In the genomic region with DNA sequence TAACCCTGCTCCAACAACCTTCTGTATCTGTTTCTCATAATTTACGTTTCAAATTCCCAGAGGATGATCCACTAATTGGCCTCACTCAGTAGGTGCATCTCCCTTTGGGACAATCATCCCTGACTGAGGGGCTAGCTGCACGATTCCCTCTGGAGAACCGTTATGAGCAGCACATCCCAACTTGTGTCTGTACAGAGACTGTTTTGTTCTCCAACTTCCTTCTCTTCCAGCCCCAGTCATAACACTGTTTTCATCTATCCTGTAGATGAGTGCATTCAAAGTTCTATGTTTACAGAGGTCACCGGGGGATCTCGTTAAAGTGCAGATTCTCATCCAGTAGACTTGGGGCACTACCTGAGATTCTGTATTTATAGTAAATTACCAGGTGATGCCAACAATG, we compare ENCODE assay signal across 20 cellular contexts.
DNase-seq lines count a peak whose midpoint lies in the region; ATAC-seq and TF ChIP-seq lines count a peak whose summit lies in the region.
"Had no signal": no experiment of that assay in that cellular context is flagged by ENCODE, and none has a peak within 500 bp of the region (broad histone marks: within the 10 kb centered on the region; RNA-seq: fewer than 3 reads in every experiment).

No MANE protein-coding gene starts in this region.

- H3K4me3 Mint-ChIP-seq in activated CD4-positive, alpha-beta T cell treated with anti-CD3 and anti-CD28 coated beads, Interleukin-2, amount 10 ng/mL, durations not matched to agents 24 days and 14 days: no peak overlapping the region
- no peak overlapping the region for H3K4me3 Mint-ChIP-seq in activated CD4-positive, alpha-beta T cell treated with anti-CD3 and anti-CD28 coated beads, Interleukin-2, amount 10 ng/mL, durations not matched to agents 7 days and 5 days
- H3K4me3 Mint-ChIP-seq: B cell; GM23338; naive thymus-derived CD4-positive, alpha-beta T cell had no signal

- H3K27me3 ChIP-seq in RWPE2 (ENCODE audit: insufficient read depth, poor library complexity, severe bottlenecking) (no peaks in the 10 kb centered on the region), stomach smooth muscle (ENCODE audit: control insufficient read depth in 1 of 2, insufficient read depth in 2 of 2, low read length in 2 of 2) (no peaks in the 10 kb centered on the region)
- H3K27me3 ChIP-seq: colonic mucosa, pancreas had no signal

- CTCF ChIA-PET in activated CD4-positive, alpha-beta T cell treated with anti-CD3 and anti-CD28 coated beads, Interleukin-2, amount 10 ng/mL, durations not matched to agents 7 days and 5 days (lab: Charles Lee): interaction anchor here (1.1 kb wide), 1 partner anchor 10 kb away, joined by 3 read pairs; no protein-coding TSS in a partner anchor

- no peak overlapping the region for H3K9ac ChIP-seq in stomach smooth muscle (ENCODE audit: low read length in 2 of 2)
- H3K9ac ChIP-seq: SK-N-SH had no signal

- H3K9me3 Mint-ChIP-seq in activated CD4-positive, alpha-beta T cell treated with anti-CD3 and anti-CD28 coated beads, Interleukin-2, amount 10 ng/mL, durations not matched to agents 24 days and 14 days: no peaks in the 10 kb centered on the region
- H3K9me3 Mint-ChIP-seq in activated CD4-positive, alpha-beta T cell treated with anti-CD3 and anti-CD28 coated beads, Interleukin-2, amount 10 ng/mL, durations not matched to agents 7 days and 5 days: peaks cover 2% of the 10 kb centered on the region
- H3K9me3 Mint-ChIP-seq: GM23338 had no signal

- H3K27ac ChIP-seq in RWPE2 (ENCODE audit: poor library complexity, severe bottlenecking): peak overlapping the region; percentile 72
- peak overlapping the region; percentile 7 for H3K27ac ChIP-seq in stomach smooth muscle (ENCODE audit: low read length)
- H3K27ac ChIP-seq: colonic mucosa had no signal

- H3K36me3 ChIP-seq in RWPE2 (ENCODE audit: low read depth) (no peaks in the 10 kb centered on the region), stomach smooth muscle (ENCODE audit: control insufficient read depth in 2 of 2, insufficient read depth in 2 of 2, low read length in 2 of 2) (no peaks in the 10 kb centered on the region)
- H3K36me3 ChIP-seq: colonic mucosa, pancreas had no signal

- H3K4me1 ChIP-seq in RWPE2 (ENCODE audit: insufficient read depth, poor library complexity, severe bottlenecking): peaks cover 50% of the 10 kb centered on the region
- H3K4me1 ChIP-seq in stomach smooth muscle (ENCODE audit: control insufficient read depth, insufficient read depth, low read length): peaks cover 35% of the 10 kb centered on the region

- intact Hi-C loops in activated CD4-positive, alpha-beta T cell treated with anti-CD3 and anti-CD28 coated beads, Interleukin-2, amount 10 ng/mL, durations not matched to agents 24 days and 14 days (cut with micrococcal nuclease): loop anchor here (10.0 kb wide), 1 partner anchor 714 kb away; no protein-coding TSS in a partner anchor

- H3K27me3 Mint-ChIP-seq in activated CD4-positive, alpha-beta T cell treated with anti-CD3 and anti-CD28 coated beads, Interleukin-2, amount 10 ng/mL, durations not matched to agents 24 days and 14 days: no peaks in the 10 kb centered on the region
- no peaks in the 10 kb centered on the region for H3K27me3 Mint-ChIP-seq in activated CD4-positive, alpha-beta T cell treated with anti-CD3 and anti-CD28 coated beads, Interleukin-2, amount 10 ng/mL, durations not matched to agents 7 days and 5 days
- H3K27me3 Mint-ChIP-seq: B cell had no signal

- no peak for TF ChIP-seq CTCF in RWPE2 (IDR thresholded peaks at IDR 0.05; ENCODE audit: poor library complexity, severe bottlenecking)

- ATAC-seq in RWPE2 (ENCODE audit: low read depth) (no peak), GM18505 (IDR thresholded peaks at IDR 0.05; ENCODE audit: unreplicated experiment) (no peak), GM19395 (IDR thresholded peaks at IDR 0.05; ENCODE audit: unreplicated experiment) (no peak)
- ATAC-seq: GM23338; naive thymus-derived CD4-positive, alpha-beta T cell; pancreas had no signal

- H3K36me3 Mint-ChIP-seq in activated CD4-positive, alpha-beta T cell treated with anti-CD3 and anti-CD28 coated beads, Interleukin-2, amount 10 ng/mL, durations not matched to agents 24 days and 14 days (ENCODE audit: low read depth): no peaks in the 10 kb centered on the region
- peaks cover 3% of the 10 kb centered on the region for H3K36me3 Mint-ChIP-seq in activated CD4-positive, alpha-beta T cell treated with anti-CD3 and anti-CD28 coated beads, Interleukin-2, amount 10 ng/mL, durations not matched to agents 7 days and 5 days (ENCODE audit: low read depth)
- H3K36me3 Mint-ChIP-seq: naive thymus-derived CD4-positive, alpha-beta T cell had no signal

- H3K9me3 ChIP-seq in RWPE2 (ENCODE audit: severe bottlenecking) (no peaks in the 10 kb centered on the region), stomach smooth muscle (ENCODE audit: control insufficient read depth in 2 of 2, low read length in 2 of 2) (no peaks in the 10 kb centered on the region)
- H3K9me3 ChIP-seq: colonic mucosa, pancreas, SK-N-SH had no signal

- H3K4me3 ChIP-seq in RWPE2 (ENCODE audit: severe bottlenecking): no peak overlapping the region
- no peak overlapping the region for H3K4me3 ChIP-seq in stomach smooth muscle (ENCODE audit: low read length in 2 of 2)
- H3K4me3 ChIP-seq: colonic mucosa, GM23338, pancreas had no signal

- POLR2A ChIA-PET in activated CD4-positive, alpha-beta T cell treated with anti-CD3 and anti-CD28 coated beads, Interleukin-2, amount 10 ng/mL, durations not matched to agents 7 days and 5 days (lab: Charles Lee): no interaction called here

- peaks cover 15% of the 10 kb centered on the region for H3K4me1 Mint-ChIP-seq in activated CD4-positive, alpha-beta T cell treated with anti-CD3 and anti-CD28 coated beads, Interleukin-2, amount 10 ng/mL, durations not matched to agents 24 days and 14 days
- peaks cover 13% of the 10 kb centered on the region for H3K4me1 Mint-ChIP-seq in activated CD4-positive, alpha-beta T cell treated with anti-CD3 and anti-CD28 coated beads, Interleukin-2, amount 10 ng/mL, durations not matched to agents 7 days and 5 days

- peak overlapping the region; percentile 8 for H3K27ac Mint-ChIP-seq in activated CD4-positive, alpha-beta T cell treated with anti-CD3 and anti-CD28 coated beads, Interleukin-2, amount 10 ng/mL, durations not matched to agents 24 days and 14 days
- H3K27ac Mint-ChIP-seq in activated CD4-positive, alpha-beta T cell treated with anti-CD3 and anti-CD28 coated beads, Interleukin-2, amount 10 ng/mL, durations not matched to agents 7 days and 5 days: no peak overlapping the region
- H3K27ac Mint-ChIP-seq: B cell, GM23338 had no signal

- no peak for TF ChIP-seq POLR2A in GM18505 (IDR thresholded peaks at IDR 0.05; ENCODE audit: borderline replicate concordance, extremely low read depth, insufficient read depth, insufficient read length)

- DNase-seq in activated CD4-positive, alpha-beta T cell treated with anti-CD3 and anti-CD28 coated beads, Interleukin-2, amount 10 ng/mL, durations not matched to agents 24 days and 14 days: no peak
- DNase-seq in activated CD4-positive, alpha-beta T cell treated with anti-CD3 and anti-CD28 coated beads, Interleukin-2, amount 10 ng/mL, durations not matched to agents 7 days and 5 days: no peak
- DNase-seq in RWPE2 (ENCODE audit: low spot score): no peak
- DNase-seq in foreskin melanocyte: peak; percentile 68
- DNase-seq in NCI-H510A (lab: John Stamatoyannopoulos, UW): no peak
- DNase-seq: activated CD4-positive, alpha-beta T cell treated with anti-CD3 and anti-CD28 coated beads for 48 hours; colonic mucosa; COR-L47; naive thymus-derived CD4-positive, alpha-beta T cell; NCI-H1048; NCI-H1930; NCI-H345; pancreas; SK-N-SH; T-helper 2 cell had no signal
